ENCODE assay signal across 8 cellular contexts in genomic region chr10:123140164-123140982, GRCh38. TPM values are rescaled to one million over a fixed set of nuclear protein-coding genes. Genes with fewer than 3 reads are reported as not detected.
DNase-seq lines count a peak whose midpoint lies in the region; ATAC-seq lines count a peak whose summit lies in the region.

No MANE protein-coding gene starts in this region.

- H3K4me1 Mint-ChIP-seq in activated naive CD4-positive, alpha-beta T cell treated with anti-CD3 and anti-CD28 coated beads, Interleukin-2, amount 10 ng/mL, durations not matched to agents 7 days and 5 days, result peaks cover 51% of the 10 kb centered on the region
- H3K4me1 Mint-ChIP-seq in IgD-negative memory B cell, result peaks cover 4 to 23% (median 7%) of the 10 kb centered on the region in 3 donors
- peaks cover 22 to 48% of the 10 kb centered on the region in 2 donors for H3K4me1 Mint-ChIP-seq in effector memory CD8-positive, alpha-beta T cell (ENCODE audit: low read depth in 2 of 2)

- ATAC-seq in effector memory CD8-positive, alpha-beta T cell (replicated peaks), result no peak

- no peak overlapping the region for H3K4me3 Mint-ChIP-seq in activated naive CD4-positive, alpha-beta T cell treated with anti-CD3 and anti-CD28 coated beads, Interleukin-2, amount 10 ng/mL, durations not matched to agents 7 days and 5 days
- H3K4me3 Mint-ChIP-seq in IgD-negative memory B cell, result peak overlapping the region in 2 of 4 donors; percentile 12 to 42
- H3K4me3 Mint-ChIP-seq in effector memory CD8-positive, alpha-beta T cell, result peak overlapping the region; percentile 48 to 56

- CTCF ChIA-PET in activated naive CD4-positive, alpha-beta T cell treated with anti-CD3 and anti-CD28 coated beads, Interleukin-2, amount 10 ng/mL, durations not matched to agents 7 days and 5 days (lab: Charles Lee), result interaction anchor here (0.8 to 0.9 kb wide), 2 partner anchors 9 to 97 kb away, joined by 3 to 4 read pairs; no protein-coding TSS in a partner anchor

- peaks cover 100% of the 10 kb centered on the region for H3K27me3 Mint-ChIP-seq in activated naive CD4-positive, alpha-beta T cell treated with anti-CD3 and anti-CD28 coated beads, Interleukin-2, amount 10 ng/mL, durations not matched to agents 7 days and 5 days
- H3K27me3 Mint-ChIP-seq in IgD-negative memory B cell, result peaks cover 76% of the 10 kb centered on the region
- peaks cover 83 to 89% of the 10 kb centered on the region in 2 donors for H3K27me3 Mint-ChIP-seq in effector memory CD8-positive, alpha-beta T cell

- H3K9me3 Mint-ChIP-seq in activated naive CD4-positive, alpha-beta T cell treated with anti-CD3 and anti-CD28 coated beads, Interleukin-2, amount 10 ng/mL, durations not matched to agents 7 days and 5 days, result no peaks in the 10 kb centered on the region
- peaks cover 0 to 5% (median 0%) of the 10 kb centered on the region in 3 donors for H3K9me3 Mint-ChIP-seq in IgD-negative memory B cell
- no peaks in the 10 kb centered on the region for H3K9me3 Mint-ChIP-seq in effector memory CD8-positive, alpha-beta T cell

- peak overlapping the region; percentile 69 for H3K27ac Mint-ChIP-seq in activated naive CD4-positive, alpha-beta T cell treated with anti-CD3 and anti-CD28 coated beads, Interleukin-2, amount 10 ng/mL, durations not matched to agents 7 days and 5 days
- H3K27ac Mint-ChIP-seq in IgD-negative memory B cell, result peak overlapping the region; percentile 59 to 91 (median 90)
- no peak overlapping the region for H3K27ac Mint-ChIP-seq in effector memory CD8-positive, alpha-beta T cell

- DNase-seq in activated naive CD4-positive, alpha-beta T cell treated with anti-CD3 and anti-CD28 coated beads, Interleukin-2, amount 10 ng/mL, durations not matched to agents 7 days and 5 days, result no peak
- DNase-seq in activated naive CD4-positive, alpha-beta T cell treated with Interleukin-2 at 50 U/mL for 16 hours, result no peak
- DNase-seq in effector memory CD8-positive, alpha-beta T cell, result no peak
- peak; percentile 39 for DNase-seq in stimulated activated CD8-positive, alpha-beta memory T cell treated with anti-CD3 and anti-CD28 coated beads, Interleukin-4, amount 100 ng/mL, for 48 hours
- DNase-seq in glomerular visceral epithelial cell (ENCODE audit: extremely low spot score), result no peak
- DNase-seq in NCI-H2029 (lab: John Stamatoyannopoulos, UW), result no peak
- DNase-seq in AG20443 (ENCODE audit: low spot score), result no peak

- H3K36me3 Mint-ChIP-seq in activated naive CD4-positive, alpha-beta T cell treated with anti-CD3 and anti-CD28 coated beads, Interleukin-2, amount 10 ng/mL, durations not matched to agents 7 days and 5 days, result peaks cover 4% of the 10 kb centered on the region
- H3K36me3 Mint-ChIP-seq in IgD-negative memory B cell, result peaks cover 2% of the 10 kb centered on the region
- peaks cover 17% of the 10 kb centered on the region for H3K36me3 Mint-ChIP-seq in effector memory CD8-positive, alpha-beta T cell (ENCODE audit: insufficient read depth)

RNA-seq across cellular contexts. Expression of gene HMX3, which starts 4.6 kb away (rescaled TPM):
- not detected for polyA plus RNA-seq in IgD-negative memory B cell

RNA-seq across cellular contexts. Expression of gene HMX2, which starts 7.6 kb away (rescaled TPM):
- not detected for polyA plus RNA-seq in IgD-negative memory B cell

RNA-seq across cellular contexts. Expression of gene BUB3, which starts 13.8 kb away (rescaled TPM):
- polyA plus RNA-seq in IgD-negative memory B cell, result 148 TPM

Comparison
In these comparisons a context has a peak if more than half of its experiments do, and no peak if none do; other contexts are left out.
1. H3K27ac Mint-ChIP-seq: peak in activated naive CD4-positive, alpha-beta T cell treated with anti-CD3 and anti-CD28 coated beads, Interleukin-2, amount 10 ng/mL, durations not matched to agents 7 days and 5 days (single experiment) and IgD-negative memory B cell (3 of 3); none in effector memory CD8-positive, alpha-beta T cell (0 of 2).